ENCODE assay signal across 8 cellular contexts in the genomic region with DNA sequence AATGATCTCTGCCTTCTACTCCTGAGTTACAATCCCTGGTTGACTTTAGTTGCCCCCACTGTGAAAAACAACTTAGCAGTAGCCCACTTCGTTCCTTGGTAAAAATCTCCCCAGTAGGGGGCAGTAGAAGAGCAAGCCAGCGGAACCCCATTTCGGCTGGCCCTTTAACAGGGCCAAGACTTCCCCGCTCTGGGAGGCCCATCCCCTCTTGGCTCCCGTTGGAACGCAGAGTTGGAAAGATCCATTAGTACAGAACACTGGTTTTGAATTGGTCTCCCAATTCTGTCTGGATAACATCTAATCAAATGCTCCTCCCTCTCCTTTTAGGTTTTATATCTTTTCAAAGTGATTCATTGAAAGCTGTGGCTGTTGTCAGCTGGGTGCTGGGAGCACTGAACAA.
DNase-seq lines count a peak whose midpoint lies in the region; ATAC-seq, FAIRE-seq and TF ChIP-seq lines count a peak whose summit lies in the region.

No MANE protein-coding gene starts in this region.

- no peak for ATAC-seq in GM18517 (IDR thresholded peaks at IDR 0.05; ENCODE audit: unreplicated experiment)

- no peak for TF ChIP-seq POLR2A in uterus (IDR thresholded peaks at IDR 0.05)

- intact Hi-C loops in uterus (cut with DNase I; ENCODE audit: low total_unique reads), result no loop called here

- H3K36me3 ChIP-seq in uterus, result no peaks in the 10 kb centered on the region

- peak; percentile 42 for DNase-seq in GM10266 (ENCODE audit: extremely low spot score)
- DNase-seq in NCI-H524 treated with DMSO at 0.1 percent for 48 hours (lab: John Stamatoyannopoulos, UW), result peak; percentile 2
- peak; percentile 71 for DNase-seq in activated T-cell treated with anti-CD3 and anti-CD28 coated beads, Interleukin-2, amount 50 U/mL, for 1 hour
- peak; percentile 15 for DNase-seq in iPS DF 19.7 (ENCODE audit: low read depth, low spot score)
- peak; percentile 79 for DNase-seq in stimulated activated CD4-positive, alpha-beta T cell treated with anti-CD3 and anti-CD28 coated beads, Interleukin-4, amount 100 ng/mL, for 24 hours
- DNase-seq in HTR-8/SVneo (ENCODE audit: insufficient read length, low spot score), result no peak
- DNase-seq in uterus, result no peak

- H3K27ac ChIP-seq in uterus, result no peak overlapping the region

- H3K27me3 ChIP-seq in uterus, result no peaks in the 10 kb centered on the region

- no peaks in the 10 kb centered on the region for H3K4me1 ChIP-seq in uterus

- FAIRE-seq in HTR-8/SVneo (lab: Jason Lieb, UNC), result no peak

- H3K4me3 ChIP-seq in uterus, result no peak overlapping the region

- TF ChIP-seq CTCF in GM10266 (IDR thresholded peaks at IDR 0.05; ENCODE audit: control insufficient read depth, insufficient read depth, low read depth, missing control alignments) (peak; percentile 45), uterus (IDR thresholded peaks at IDR 0.05) (no peak)

- no peaks in the 10 kb centered on the region for H3K9me3 ChIP-seq in uterus

Comparison
In these comparisons a context has a peak if more than half of its experiments do, and no peak if none do; other contexts are left out.
1. DNase-seq: peak in GM10266 (single experiment), NCI-H524 treated with DMSO at 0.1 percent for 48 hours (single experiment), activated T-cell treated with anti-CD3 and anti-CD28 coated beads, Interleukin-2, amount 50 U/mL, for 1 hour (single experiment), iPS DF 19.7 (single experiment) and stimulated activated CD4-positive, alpha-beta T cell treated with anti-CD3 and anti-CD28 coated beads, Interleukin-4, amount 100 ng/mL, for 24 hours (single experiment); none in HTR-8/SVneo (single experiment) and uterus (0 of 2).